In the genomic region with DNA sequence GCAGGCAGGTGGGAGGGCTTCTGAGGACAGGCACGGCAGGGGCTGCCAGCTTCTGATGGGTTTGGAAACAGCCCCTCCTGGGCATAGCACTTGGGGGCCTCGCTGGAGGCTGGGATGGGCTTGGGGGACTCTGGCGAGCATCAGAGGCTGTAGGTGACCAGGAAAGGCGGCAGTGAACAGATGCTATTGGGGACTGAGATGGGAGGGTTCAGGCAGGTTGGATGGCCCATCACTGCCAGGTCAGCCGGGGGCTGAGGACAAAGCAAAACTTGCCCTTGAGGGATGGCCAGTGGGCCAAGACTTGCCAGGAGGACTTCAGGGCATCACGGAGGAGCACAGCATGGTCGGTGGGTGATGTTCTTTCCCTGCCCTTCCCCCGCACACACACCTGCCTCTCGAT, we compare ENCODE assay signal across 1 cellular context.
TF ChIP-seq lines count a peak whose summit lies in the region.

No MANE protein-coding gene starts in this region.

TF ChIP-seq in H1, 55 proteins besides CTCF, POLR2A, EP300 and RAD21:
- TF ChIP-seq POLR2AphosphoS5 (IDR thresholded peaks at IDR 0.05; ENCODE audit: low read depth, low read length), result 0 out of 2 replicates have a peak, but pooled peaks have one; percentile 39
- no peak for TF ChIP-seq POU5F1 (IDR thresholded peaks at IDR 0.05; ENCODE audit: low read depth, low read length)
